Comparison of ENCODE assay signal across 29 cellular contexts in the genomic region with DNA sequence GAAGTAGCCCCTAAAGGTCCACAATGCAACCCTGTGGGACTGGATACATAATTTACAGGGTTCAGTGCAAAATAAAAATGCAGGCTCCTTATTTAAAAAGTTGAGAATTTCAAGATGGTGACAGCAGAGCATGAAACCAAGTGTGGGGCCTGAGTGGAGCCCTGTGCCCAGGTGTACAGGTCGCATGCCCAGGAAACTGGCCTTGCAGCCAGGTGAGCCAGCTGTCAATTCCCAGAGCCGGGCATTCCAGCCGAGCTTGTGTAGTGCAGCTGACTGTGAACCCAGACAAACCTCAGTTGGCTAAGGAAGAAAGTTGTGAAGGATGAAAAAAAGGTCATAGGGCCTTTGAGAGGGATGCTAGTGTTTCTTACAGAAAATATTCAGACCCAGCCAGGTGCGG. TPM values are rescaled to one million over a fixed set of nuclear protein-coding genes. Genes with fewer than 3 reads are reported as not detected.
A peak's percentile ranks its signal among the peaks of the same experiment; 100 is the strongest.
DNase-seq lines count a peak whose midpoint lies in the region; ATAC-seq, FAIRE-seq and TF ChIP-seq lines count a peak whose summit lies in the region.
"Had no signal": no experiment of that assay in that cellular context is flagged by ENCODE, and none has a peak within 500 bp of the region (broad histone marks: within the 10 kb centered on the region; RNA-seq: fewer than 3 reads in every experiment).

No MANE protein-coding gene starts in this region.

- H3K27ac ChIP-seq in body of pancreas (peak overlapping the region in 2 of 4 donors; percentile 22 to 64), pancreas (peak overlapping the region in 3 of 4 donors; percentile 13 to 36 (median 34)), skeletal muscle tissue (ENCODE audit: low read depth, low read length) (peak overlapping the region; percentile 84)
- H3K27ac ChIP-seq: A549; BLaER1 treated with 17β-estradiol and CSF1 and Interleukin-3, amounts not matched to agents 10 nM and 100 nM; GM23248 had no signal

- H3K9ac ChIP-seq in skeletal muscle tissue (ENCODE audit: low read depth in 1 of 3, low read length in 3 of 3): peak overlapping the region in 1 of 3 donors; percentile 51
- H3K9ac ChIP-seq: BLaER1 treated with 17β-estradiol and CSF1 and Interleukin-3, amounts not matched to agents 10 nM and 100 nM; GM23248 had no signal

- no peak overlapping the region for H3K4me3 ChIP-seq in body of pancreas
- no peak overlapping the region for H3K4me3 ChIP-seq in pancreas
- H3K4me3 ChIP-seq in skeletal muscle tissue (ENCODE audit: low read length in 3 of 3): no peak overlapping the region
- H3K4me3 ChIP-seq: A549; BLaER1 treated with 17β-estradiol and CSF1 and Interleukin-3, amounts not matched to agents 10 nM and 100 nM; GM23248 had no signal

- H3K27me3 ChIP-seq in body of pancreas: no peaks in the 10 kb centered on the region
- no peaks in the 10 kb centered on the region for H3K27me3 ChIP-seq in pancreas
- H3K27me3 ChIP-seq in skeletal muscle tissue (ENCODE audit: control insufficient read depth in 3 of 3, insufficient read depth in 3 of 3, low read length in 3 of 3): no peaks in the 10 kb centered on the region
- H3K27me3 ChIP-seq: BE2C; BLaER1 treated with 17β-estradiol and CSF1 and Interleukin-3, amounts not matched to agents 10 nM and 100 nM had no signal

- H3K4me1 ChIP-seq in body of pancreas: peaks cover 13% of the 10 kb centered on the region
- H3K4me1 ChIP-seq in pancreas: peaks cover 0 to 13% (median 7%) of the 10 kb centered on the region in 3 donors
- H3K4me1 ChIP-seq in skeletal muscle tissue (ENCODE audit: control insufficient read depth in 3 of 3, insufficient read depth in 3 of 3, low read length in 3 of 3): peaks cover 54 to 69% (median 60%) of the 10 kb centered on the region in 3 donors

- ATAC-seq in body of pancreas (peak; percentile 85), pancreas (peak; percentile 87 to 98 (median 95)), GM18907 (IDR thresholded peaks at IDR 0.05; ENCODE audit: unreplicated experiment) (no peak), HG02885 (IDR thresholded peaks at IDR 0.05; ENCODE audit: poor library complexity, unreplicated experiment) (no peak)
- ATAC-seq: A549 had no signal

- H3K9me3 ChIP-seq in body of pancreas (no peaks in the 10 kb centered on the region), pancreas (no peaks in the 10 kb centered on the region), skeletal muscle tissue (ENCODE audit: control insufficient read depth in 3 of 3, low read length in 3 of 3) (no peaks in the 10 kb centered on the region)
- H3K9me3 ChIP-seq: A549; BE2C; BLaER1 treated with 17β-estradiol and CSF1 and Interleukin-3, amounts not matched to agents 10 nM and 100 nM had no signal

- DNase-seq in body of pancreas (peak; percentile 75 to 87 (median 84)), pancreas (peak; percentile 76 to 86 (median 80)), activated gamma-delta T cell treated with Interleukin-2 at 50 U/mL for 16 hours (no peak)
- DNase-seq: 8988T; ACHN; AML-193; BE2C; CD4-positive, alpha-beta T cell; CD8-positive, alpha-beta memory T cell; DMS 273 treated with DMSO at 0.1 percent for 48 hours; DMS53; DMS79 treated with DMSO at 0.1 percent for 48 hours; GF-D8; GM23248; H7; HCEC 1CT had no signal

- FAIRE-seq in pancreas (lab: Jason Lieb, UNC): no peak
- FAIRE-seq: A549, D721Med, GM12891, GM18507, GM19239, H1 had no signal

- H3K36me3 ChIP-seq in body of pancreas (replicated peaks in 1 of 2; ENCODE audit: insufficient read depth in 1 of 2, low read depth in 2 of 2) (no peaks in the 10 kb centered on the region), pancreas (no peaks in the 10 kb centered on the region), skeletal muscle tissue (ENCODE audit: control insufficient read depth in 3 of 3, insufficient read depth in 3 of 3, low read length in 3 of 3) (no peaks in the 10 kb centered on the region)
- H3K36me3 ChIP-seq: BE2C; BLaER1 treated with 17β-estradiol and CSF1 and Interleukin-3, amounts not matched to agents 10 nM and 100 nM had no signal

- TF ChIP-seq CTCF in body of pancreas (IDR thresholded peaks at IDR 0.05) (no peak), pancreas (IDR thresholded peaks at IDR 0.05) (no peak)

- intact Hi-C loops in body of pancreas (cut with DNase I) (no loop called here), pancreas (cut with DNase I) (no loop called here)

- no peak for TF ChIP-seq POLR2A in body of pancreas (IDR thresholded peaks at IDR 0.05)

- whole genome bisulfite sequencing in body of pancreas, 2 donors: 31 to 43% methylated on average over 4 of the region's 4 CpGs
- 30 to 32% methylated on average over 4 of the region's 4 CpGs for WGBS in pancreas, 2 donors

RNA-seq across cellular contexts. Expression of gene POPDC2, which starts 27.6 kb away (rescaled TPM):
- under 1 TPM; 0.78 to 0.99 TPM for total RNA-seq in body of pancreas
- 1 to 10 TPM in 3 of 6 donors, under 1 TPM in 3; 0.52 to 3.3 (median 1.0) TPM for total RNA-seq in pancreas
- 1 to 10 TPM; 4.0 to 6.7 TPM for polyA plus RNA-seq in pancreas
- total RNA-seq in skeletal muscle tissue: 13.6 TPM
- total RNA-seq: G401, GM23248 had no signal

RNA-seq across cellular contexts. Expression of gene PLA1A, which starts 35.1 kb away (rescaled TPM):
- total RNA-seq in body of pancreas: 1 to 10 TPM in 1 of 2 donors, not detected in 1; 4.4 TPM
- 1 to 10 TPM in 5 of 6 donors, under 1 TPM in 1; 0.95 to 3.2 (median 1.3) TPM for total RNA-seq in pancreas
- 1 to 10 TPM; 1.2 to 3.6 TPM for polyA plus RNA-seq in pancreas
- total RNA-seq in skeletal muscle tissue: not detected
- total RNA-seq: CD4-positive, alpha-beta T cell; Daoy; G401; GM23248; H1; H7 had no signal
- polyA plus RNA-seq: CD14-positive monocyte; CD8-positive, alpha-beta memory T cell; GM23248; H1 had no signal

RNA-seq across cellular contexts. Expression of gene COX17, which starts 44.4 kb away (rescaled TPM):
- total RNA-seq in body of pancreas: 10 to 100 TPM; 13.8 to 29.6 TPM
- total RNA-seq in pancreas: 10 to 100 TPM; 13.6 to 24.6 (median 18.6) TPM
- polyA plus RNA-seq in pancreas: 100 to 1,000 TPM; 118 to 124 TPM
- total RNA-seq in skeletal muscle tissue: 24.5 TPM

RNA-seq across cellular contexts. Expression of gene ADPRH, which starts 53.5 kb away (rescaled TPM):
- total RNA-seq in body of pancreas: 1 to 10 TPM; 3.0 to 6.5 TPM
- total RNA-seq in pancreas: 1 to 10 TPM; 4.6 to 9.5 (median 5.9) TPM
- polyA plus RNA-seq in pancreas: 1 to 10 TPM; 2.7 to 3.0 TPM
- 5.2 TPM for total RNA-seq in skeletal muscle tissue
- total RNA-seq: G401 had no signal

Comparison
In these comparisons a context has a peak if more than half of its experiments do, and no peak if none do; other contexts are left out.
1. ATAC-seq: peak in body of pancreas (single experiment) and pancreas (4 of 4); none in GM18907 (single experiment) and HG02885 (single experiment).